8 cellular contexts compared by ENCODE assay signal in the genomic region with DNA sequence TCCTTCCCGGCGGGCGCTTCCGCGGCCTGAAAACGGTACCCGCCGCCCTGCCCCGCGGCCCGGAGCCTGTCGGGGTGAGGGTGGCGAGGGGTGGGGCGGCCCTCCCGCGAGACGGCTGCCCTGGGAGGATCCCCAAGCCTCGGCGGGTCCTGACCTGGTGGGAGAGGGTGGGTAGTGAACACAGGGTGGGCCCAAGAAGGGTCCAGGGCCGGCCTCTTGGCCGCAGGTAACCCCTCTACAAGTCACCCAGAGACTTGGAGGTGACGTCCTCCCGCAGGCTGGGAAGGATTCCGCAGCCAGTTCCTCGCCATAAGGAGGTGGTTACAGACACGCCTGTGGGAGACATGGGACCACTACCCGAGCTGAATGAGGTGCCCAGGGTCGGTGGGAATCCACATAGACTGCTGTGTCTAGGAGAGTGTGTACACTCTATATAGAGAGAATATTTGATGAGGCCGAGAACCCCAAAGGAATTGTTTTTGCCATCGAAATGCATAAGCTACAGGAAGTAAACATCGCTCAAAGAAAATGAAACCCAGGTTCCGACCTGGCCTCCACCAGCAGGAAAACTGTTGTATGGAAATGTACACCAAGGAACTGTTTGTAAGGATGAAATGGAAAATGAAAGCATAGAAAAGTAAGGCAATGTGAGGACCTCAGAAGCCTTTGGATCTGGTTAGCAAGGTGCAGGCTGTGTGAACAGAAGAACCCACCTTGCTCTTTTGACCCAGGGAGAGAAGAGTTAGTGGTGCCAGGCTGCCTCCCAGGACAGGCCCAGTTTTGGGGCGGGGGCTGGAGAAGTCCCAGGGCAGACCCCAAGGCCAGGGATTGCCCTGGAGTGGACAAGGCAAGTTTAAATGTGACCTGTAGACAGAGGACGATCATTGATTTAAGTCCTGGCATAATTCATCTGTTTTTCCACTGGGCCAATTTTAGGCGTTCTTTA. TPM values are rescaled to one million over a fixed set of nuclear protein-coding genes. Genes with fewer than 3 reads are reported as not detected.
A peak's percentile ranks its signal among the peaks of the same experiment; 100 is the strongest.
DNase-seq lines count a peak whose midpoint lies in the region; ATAC-seq and TF ChIP-seq lines count a peak whose summit lies in the region.

No MANE protein-coding gene starts in this region.

- H3K27me3 Mint-ChIP-seq in IgD-negative memory B cell = no peaks in the 10 kb centered on the region
- no peaks in the 10 kb centered on the region for H3K27me3 Mint-ChIP-seq in activated T-cell treated with anti-CD3 and anti-CD28 coated beads, Interleukin-2, amount 50 U/mL, for 24 hours
- peaks cover 9% of the 10 kb centered on the region for H3K27me3 Mint-ChIP-seq in neural crest cell (ENCODE audit: low read depth)

- peak overlapping the region; percentile 4 to 91 (median 74) for H3K27ac Mint-ChIP-seq in IgD-negative memory B cell
- H3K27ac Mint-ChIP-seq in activated T-cell treated with anti-CD3 and anti-CD28 coated beads, Interleukin-2, amount 50 U/mL, for 24 hours = peak overlapping the region; percentile 85
- no peak overlapping the region for H3K27ac Mint-ChIP-seq in neural crest cell (ENCODE audit: unreplicated experiment)

- TF ChIP-seq CTCF in GM10266 (IDR thresholded peaks at IDR 0.05; ENCODE audit: control insufficient read depth, insufficient read depth, low read depth, missing control alignments) (no peak), fibroblast of the aortic adventitia (IDR thresholded peaks at IDR 0.05; ENCODE audit: insufficient read depth, low read length) (no peak), neural crest cell (conservative IDR thresholded peaks at IDR 0.05) (no peak)

- ATAC-seq in GM21723 (IDR thresholded peaks at IDR 0.05; ENCODE audit: unreplicated experiment) = peak; percentile 35

- peak overlapping the region; percentile 90 for H3K4me3 ChIP-seq in fibroblast of the aortic adventitia (ENCODE audit: low read depth, low read length)

- H3K4me1 Mint-ChIP-seq in IgD-negative memory B cell = peaks cover 15 to 22% (median 17%) of the 10 kb centered on the region in 3 donors
- peaks cover 49% of the 10 kb centered on the region for H3K4me1 Mint-ChIP-seq in activated T-cell treated with anti-CD3 and anti-CD28 coated beads, Interleukin-2, amount 50 U/mL, for 24 hours (ENCODE audit: low read depth)
- peaks cover 14% of the 10 kb centered on the region for H3K4me1 Mint-ChIP-seq in neural crest cell

- H3K9me3 Mint-ChIP-seq in IgD-negative memory B cell = no peaks in the 10 kb centered on the region
- no peaks in the 10 kb centered on the region for H3K9me3 Mint-ChIP-seq in activated T-cell treated with anti-CD3 and anti-CD28 coated beads, Interleukin-2, amount 50 U/mL, for 24 hours
- H3K9me3 Mint-ChIP-seq in neural crest cell = no peaks in the 10 kb centered on the region

- H3K36me3 Mint-ChIP-seq in IgD-negative memory B cell (no peaks in the 10 kb centered on the region), neural crest cell (ENCODE audit: low read depth) (no peaks in the 10 kb centered on the region)
- H3K36me3 Mint-ChIP-seq in activated T-cell treated with anti-CD3 and anti-CD28 coated beads, Interleukin-2, amount 50 U/mL, for 24 hours (ENCODE audit: low read depth) = peaks cover 24% of the 10 kb centered on the region

- H3K4me3 Mint-ChIP-seq in IgD-negative memory B cell (peak overlapping the region; percentile 83 to 96 (median 90)), neural crest cell (peak overlapping the region; percentile 48)
- peak overlapping the region; percentile 85 for H3K4me3 Mint-ChIP-seq in activated T-cell treated with anti-CD3 and anti-CD28 coated beads, Interleukin-2, amount 50 U/mL, for 24 hours

- DNase-seq in GM10266 (ENCODE audit: extremely low spot score) = peak; percentile 39
- DNase-seq in activated T-cell treated with anti-CD3 and anti-CD28 coated beads, Interleukin-2, amount 50 U/mL, for 24 hours = peak; percentile 62
- peak; percentile 36 for DNase-seq in fibroblast of the aortic adventitia (ENCODE audit: low read depth)
- peak; percentile 8 for DNase-seq in neural crest cell (ENCODE audit: low read depth, low spot score)
- DNase-seq in epidermal melanocyte (ENCODE audit: insufficient read length, low spot score) = no peak
- no peak for DNase-seq in NCI-H2171 (lab: John Stamatoyannopoulos, UW)

RNA-seq across cellular contexts. Expression of gene OPTN, which starts 0.7 kb away (rescaled TPM):
- polyA plus RNA-seq in IgD-negative memory B cell = 16.3 TPM
- total RNA-seq in fibroblast of the aortic adventitia (ENCODE audit: low replicate concordance) (107 and 157 TPM in 2 replicates), neural crest cell (6.2 and 7.5 TPM in 2 replicates)

Comparison
In these comparisons a context has a peak if more than half of its experiments do, and no peak if none do; other contexts are left out.
1. DNase-seq: peak in GM10266 (single experiment), activated T-cell treated with anti-CD3 and anti-CD28 coated beads, Interleukin-2, amount 50 U/mL, for 24 hours (single experiment), fibroblast of the aortic adventitia (single experiment) and neural crest cell (single experiment); none in epidermal melanocyte (single experiment) and NCI-H2171 (single experiment).
2. RNA of gene OPTN, which starts 0.7 kb away (total RNA-seq): 107 to 157 TPM in fibroblast of the aortic adventitia; 6.2 to 7.5 TPM in neural crest cell; every median in the first group is over 10 times any median in the second.
3. Peak in every context shown above with its lines, with median percentiles within 50 percentile points of each other: H3K4me3 Mint-ChIP-seq.